1 cellular context compared by ENCODE assay signal in the genomic region with DNA sequence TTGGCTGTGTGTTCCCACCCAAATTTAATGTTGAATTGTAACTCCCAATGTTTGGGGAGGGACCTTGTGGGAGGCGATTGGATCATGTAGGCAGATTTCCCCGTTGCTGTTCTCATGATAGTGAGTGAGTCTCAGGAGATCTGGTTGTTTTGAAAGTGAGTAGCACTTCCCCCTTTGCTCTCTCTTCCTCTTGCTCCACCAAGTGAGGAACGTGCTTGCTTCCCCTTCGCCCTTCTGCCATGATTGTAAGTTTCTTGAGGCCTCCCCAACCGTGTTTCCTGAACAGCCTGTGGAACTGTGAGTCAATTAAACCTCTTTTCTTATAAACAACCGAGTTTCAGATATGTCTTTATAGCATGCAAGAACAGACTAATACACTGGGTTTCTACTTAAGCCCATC.
TF ChIP-seq lines count a peak whose summit lies in the region.

No MANE protein-coding gene starts in this region.

TF ChIP-seq in GM12878, 131 proteins besides CTCF, POLR2A, EP300 and RAD21 (continued from another document):
- TF ChIP-seq, protein P1, sequence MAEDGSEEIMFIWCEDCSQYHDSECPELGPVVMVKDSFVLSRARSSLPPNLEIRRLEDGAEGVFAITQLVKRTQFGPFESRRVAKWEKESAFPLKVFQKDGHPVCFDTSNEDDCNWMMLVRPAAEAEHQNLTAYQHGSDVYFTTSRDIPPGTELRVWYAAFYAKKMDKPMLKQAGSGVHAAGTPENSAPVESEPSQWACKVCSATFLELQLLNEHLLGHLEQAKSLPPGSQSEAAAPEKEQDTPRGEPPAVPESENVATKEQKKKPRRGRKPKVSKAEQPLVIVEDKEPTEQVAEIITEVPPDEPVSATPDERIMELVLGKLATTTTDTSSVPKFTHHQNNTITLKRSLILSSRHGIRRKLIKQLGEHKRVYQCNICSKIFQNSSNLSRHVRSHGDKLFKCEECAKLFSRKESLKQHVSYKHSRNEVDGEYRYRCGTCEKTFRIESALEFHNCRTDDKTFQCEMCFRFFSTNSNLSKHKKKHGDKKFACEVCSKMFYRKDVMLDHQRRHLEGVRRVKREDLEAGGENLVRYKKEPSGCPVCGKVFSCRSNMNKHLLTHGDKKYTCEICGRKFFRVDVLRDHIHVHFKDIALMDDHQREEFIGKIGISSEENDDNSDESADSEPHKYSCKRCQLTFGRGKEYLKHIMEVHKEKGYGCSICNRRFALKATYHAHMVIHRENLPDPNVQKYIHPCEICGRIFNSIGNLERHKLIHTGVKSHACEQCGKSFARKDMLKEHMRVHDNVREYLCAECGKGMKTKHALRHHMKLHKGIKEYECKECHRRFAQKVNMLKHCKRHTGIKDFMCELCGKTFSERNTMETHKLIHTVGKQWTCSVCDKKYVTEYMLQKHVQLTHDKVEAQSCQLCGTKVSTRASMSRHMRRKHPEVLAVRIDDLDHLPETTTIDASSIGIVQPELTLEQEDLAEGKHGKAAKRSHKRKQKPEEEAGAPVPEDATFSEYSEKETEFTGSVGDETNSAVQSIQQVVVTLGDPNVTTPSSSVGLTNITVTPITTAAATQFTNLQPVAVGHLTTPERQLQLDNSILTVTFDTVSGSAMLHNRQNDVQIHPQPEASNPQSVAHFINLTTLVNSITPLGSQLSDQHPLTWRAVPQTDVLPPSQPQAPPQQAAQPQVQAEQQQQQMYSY (CRISPR knock-in tag; IDR thresholded peaks at IDR 0.05): no peak
- TF ChIP-seq, protein P2, sequence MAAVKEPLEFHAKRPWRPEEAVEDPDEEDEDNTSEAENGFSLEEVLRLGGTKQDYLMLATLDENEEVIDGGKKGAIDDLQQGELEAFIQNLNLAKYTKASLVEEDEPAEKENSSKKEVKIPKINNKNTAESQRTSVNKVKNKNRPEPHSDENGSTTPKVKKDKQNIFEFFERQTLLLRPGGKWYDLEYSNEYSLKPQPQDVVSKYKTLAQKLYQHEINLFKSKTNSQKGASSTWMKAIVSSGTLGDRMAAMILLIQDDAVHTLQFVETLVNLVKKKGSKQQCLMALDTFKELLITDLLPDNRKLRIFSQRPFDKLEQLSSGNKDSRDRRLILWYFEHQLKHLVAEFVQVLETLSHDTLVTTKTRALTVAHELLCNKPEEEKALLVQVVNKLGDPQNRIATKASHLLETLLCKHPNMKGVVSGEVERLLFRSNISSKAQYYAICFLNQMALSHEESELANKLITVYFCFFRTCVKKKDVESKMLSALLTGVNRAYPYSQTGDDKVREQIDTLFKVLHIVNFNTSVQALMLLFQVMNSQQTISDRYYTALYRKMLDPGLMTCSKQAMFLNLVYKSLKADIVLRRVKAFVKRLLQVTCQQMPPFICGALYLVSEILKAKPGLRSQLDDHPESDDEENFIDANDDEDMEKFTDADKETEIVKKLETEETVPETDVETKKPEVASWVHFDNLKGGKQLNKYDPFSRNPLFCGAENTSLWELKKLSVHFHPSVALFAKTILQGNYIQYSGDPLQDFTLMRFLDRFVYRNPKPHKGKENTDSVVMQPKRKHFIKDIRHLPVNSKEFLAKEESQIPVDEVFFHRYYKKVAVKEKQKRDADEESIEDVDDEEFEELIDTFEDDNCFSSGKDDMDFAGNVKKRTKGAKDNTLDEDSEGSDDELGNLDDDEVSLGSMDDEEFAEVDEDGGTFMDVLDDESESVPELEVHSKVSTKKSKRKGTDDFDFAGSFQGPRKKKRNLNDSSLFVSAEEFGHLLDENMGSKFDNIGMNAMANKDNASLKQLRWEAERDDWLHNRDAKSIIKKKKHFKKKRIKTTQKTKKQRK (IDR thresholded peaks at IDR 0.05; ENCODE audit: low read depth, low read length): no peak
- no peak for TF ChIP-seq RB1 (IDR thresholded peaks at IDR 0.05; ENCODE audit: borderline replicate concordance)
- no peak for TF ChIP-seq EED (IDR thresholded peaks at IDR 0.05; ENCODE audit: low read depth)
- TF ChIP-seq, protein P3, sequence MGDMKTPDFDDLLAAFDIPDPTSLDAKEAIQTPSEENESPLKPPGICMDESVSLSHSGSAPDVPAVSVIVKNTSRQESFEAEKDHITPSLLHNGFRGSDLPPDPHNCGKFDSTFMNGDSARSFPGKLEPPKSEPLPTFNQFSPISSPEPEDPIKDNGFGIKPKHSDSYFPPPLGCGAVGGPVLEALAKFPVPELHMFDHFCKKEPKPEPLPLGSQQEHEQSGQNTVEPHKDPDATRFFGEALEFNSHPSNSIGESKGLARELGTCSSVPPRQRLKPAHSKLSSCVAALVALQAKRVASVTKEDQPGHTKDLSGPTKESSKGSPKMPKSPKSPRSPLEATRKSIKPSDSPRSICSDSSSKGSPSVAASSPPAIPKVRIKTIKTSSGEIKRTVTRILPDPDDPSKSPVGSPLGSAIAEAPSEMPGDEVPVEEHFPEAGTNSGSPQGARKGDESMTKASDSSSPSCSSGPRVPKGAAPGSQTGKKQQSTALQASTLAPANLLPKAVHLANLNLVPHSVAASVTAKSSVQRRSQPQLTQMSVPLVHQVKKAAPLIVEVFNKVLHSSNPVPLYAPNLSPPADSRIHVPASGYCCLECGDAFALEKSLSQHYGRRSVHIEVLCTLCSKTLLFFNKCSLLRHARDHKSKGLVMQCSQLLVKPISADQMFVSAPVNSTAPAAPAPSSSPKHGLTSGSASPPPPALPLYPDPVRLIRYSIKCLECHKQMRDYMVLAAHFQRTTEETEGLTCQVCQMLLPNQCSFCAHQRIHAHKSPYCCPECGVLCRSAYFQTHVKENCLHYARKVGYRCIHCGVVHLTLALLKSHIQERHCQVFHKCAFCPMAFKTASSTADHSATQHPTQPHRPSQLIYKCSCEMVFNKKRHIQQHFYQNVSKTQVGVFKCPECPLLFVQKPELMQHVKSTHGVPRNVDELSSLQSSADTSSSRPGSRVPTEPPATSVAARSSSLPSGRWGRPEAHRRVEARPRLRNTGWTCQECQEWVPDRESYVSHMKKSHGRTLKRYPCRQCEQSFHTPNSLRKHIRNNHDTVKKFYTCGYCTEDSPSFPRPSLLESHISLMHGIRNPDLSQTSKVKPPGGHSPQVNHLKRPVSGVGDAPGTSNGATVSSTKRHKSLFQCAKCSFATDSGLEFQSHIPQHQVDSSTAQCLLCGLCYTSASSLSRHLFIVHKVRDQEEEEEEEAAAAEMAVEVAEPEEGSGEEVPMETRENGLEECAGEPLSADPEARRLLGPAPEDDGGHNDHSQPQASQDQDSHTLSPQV (IDR thresholded peaks at IDR 0.05): no peak
- TF ChIP-seq FOS (IDR thresholded peaks at IDR 0.05; ENCODE audit: borderline replicate concordance, extremely low read depth, insufficient read length): no peak
